Comparison of ENCODE assay signal across 8 cellular contexts in the genomic region with DNA sequence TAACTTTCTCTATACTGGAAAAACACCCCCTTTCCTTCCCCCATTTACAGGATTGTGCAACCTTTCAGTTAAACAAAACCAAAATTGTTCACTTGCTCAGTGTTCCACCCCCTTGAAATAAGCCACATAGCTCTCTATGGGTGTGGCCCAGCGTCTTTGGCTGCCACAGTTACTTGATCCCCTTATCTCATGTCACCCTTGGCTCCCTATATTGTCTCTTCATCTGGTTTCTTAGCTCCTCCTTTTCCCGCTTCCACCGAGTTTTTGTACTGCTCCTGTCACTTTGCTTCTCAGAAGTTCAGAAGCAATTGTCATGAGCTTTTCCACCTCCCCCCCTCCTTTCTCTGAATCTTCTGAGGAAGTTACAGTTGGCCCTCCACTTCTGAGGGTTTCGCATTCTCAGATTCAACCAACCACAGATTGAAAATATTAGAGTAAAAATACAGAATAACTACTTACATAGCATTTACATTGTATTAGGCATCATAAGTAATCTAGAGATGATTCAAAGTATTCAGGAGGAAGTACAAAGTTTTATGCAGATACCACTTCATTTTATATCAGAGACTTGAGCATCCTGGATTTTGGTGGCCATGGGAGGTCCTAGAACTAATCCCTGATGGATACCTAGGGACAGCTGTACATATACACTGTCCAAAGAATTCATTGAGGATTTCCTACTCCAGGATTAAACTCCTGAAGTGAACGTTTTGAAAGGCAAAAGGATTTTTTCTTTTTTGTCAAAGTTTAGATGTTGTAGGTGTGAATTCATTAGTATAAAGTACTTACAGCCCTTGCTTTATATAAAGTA.
DNase-seq lines count a peak whose midpoint lies in the region; ATAC-seq, FAIRE-seq and TF ChIP-seq lines count a peak whose summit lies in the region.

No MANE protein-coding gene starts in this region.

- H3K36me3 Mint-ChIP-seq in activated CD8-positive, alpha-beta T cell treated with anti-CD3 and anti-CD28 coated beads for 36 hours (ENCODE audit: low read depth) = peaks cover 2% of the 10 kb centered on the region

- H3K27ac ChIP-seq in DOHH2 (ENCODE audit: low read depth, low read length) = peak overlapping the region; percentile 85

- H3K4me1 Mint-ChIP-seq in activated CD8-positive, alpha-beta T cell treated with anti-CD3 and anti-CD28 coated beads for 36 hours (ENCODE audit: low read depth) = peaks cover 77% of the 10 kb centered on the region

- peak overlapping the region; percentile 57 for H3K4me3 Mint-ChIP-seq in activated CD8-positive, alpha-beta T cell treated with anti-CD3 and anti-CD28 coated beads for 36 hours

- peak overlapping the region; percentile 88 for H3K4me2 ChIP-seq in DOHH2 (ENCODE audit: low read length)

- H3K27ac Mint-ChIP-seq in activated CD8-positive, alpha-beta T cell treated with anti-CD3 and anti-CD28 coated beads for 36 hours = peak overlapping the region; percentile 94

- H3K9me3 Mint-ChIP-seq in activated CD8-positive, alpha-beta T cell treated with anti-CD3 and anti-CD28 coated beads for 36 hours = no peaks in the 10 kb centered on the region

- no peaks in the 10 kb centered on the region for H3K27me3 Mint-ChIP-seq in activated CD8-positive, alpha-beta T cell treated with anti-CD3 and anti-CD28 coated beads for 36 hours

- CTCF ChIA-PET in activated CD8-positive, alpha-beta T cell treated with anti-CD3 and anti-CD28 coated beads for 36 hours (lab: Charles Lee) = interaction anchor here (0.9 to 3.5 kb wide), 6 partner anchors 9 to 184 kb away, joined by 3 to 20 read pairs (median 4); no protein-coding TSS in a partner anchor

- H3K36me3 ChIP-seq in DOHH2 (ENCODE audit: control insufficient read depth, low read length) = no peaks in the 10 kb centered on the region

- peak; percentile 72 for DNase-seq in activated CD8-positive, alpha-beta T cell treated with anti-CD3 and anti-CD28 coated beads for 36 hours
- DNase-seq in left colon = peak in 1 of 2 donors; percentile 21
- DNase-seq in urothelium cell line (ENCODE audit: low spot score) = peak; percentile 26
- DNase-seq in ACHN = no peak
- DNase-seq in NCI-H510A (lab: John Stamatoyannopoulos, UW) = no peak

- FAIRE-seq in urothelium cell line (lab: Jason Lieb, UNC) = no peak

- no peaks in the 10 kb centered on the region for H3K9me3 ChIP-seq in DOHH2 (ENCODE audit: control insufficient read depth, insufficient read depth, low read length)

- no peak for TF ChIP-seq CTCF in DOHH2 (IDR thresholded peaks at IDR 0.05; ENCODE audit: low read depth, low read length, poor library complexity, severe bottlenecking)
- TF ChIP-seq CTCF in activated CD8-positive, alpha-beta T cell treated with anti-CD3 and anti-CD28 coated beads for 36 hours (IDR thresholded peaks at IDR 0.05) = no peak

- H3K27me3 ChIP-seq in DOHH2 (ENCODE audit: control insufficient read depth, low read length) = no peaks in the 10 kb centered on the region

- peak overlapping the region; percentile 67 for H3K4me3 ChIP-seq in DOHH2 (ENCODE audit: low read length)

- peaks cover 79% of the 10 kb centered on the region for H3K79me2 ChIP-seq in DOHH2 (ENCODE audit: control insufficient read depth, low read length)

- in situ Hi-C loops in ACHN (cut with HindIII; ENCODE audit: low pct_ligation_motif_present, low pct_unique_long_range_greater_than_20kb, low sequenced_read_pairs) = no loop called here

- ATAC-seq in GM21367 (IDR thresholded peaks at IDR 0.05; ENCODE audit: unreplicated experiment) (peak; percentile 38), HG03521 (IDR thresholded peaks at IDR 0.05; ENCODE audit: unreplicated experiment) (peak; percentile 42), left colon (peak; percentile 61)
- ATAC-seq in activated CD8-positive, alpha-beta T cell treated with anti-CD3 and anti-CD28 coated beads for 36 hours = peak; percentile 88

- peaks cover 83% of the 10 kb centered on the region for H3K4me1 ChIP-seq in DOHH2 (ENCODE audit: control insufficient read depth, low read length)

- intact Hi-C loops in activated CD8-positive, alpha-beta T cell treated with anti-CD3 and anti-CD28 coated beads for 36 hours (cut with micrococcal nuclease) = no loop called here
- intact Hi-C loops in left colon (cut with DNase I, micrococcal nuclease) = no loop called here

- POLR2A ChIA-PET in activated CD8-positive, alpha-beta T cell treated with anti-CD3 and anti-CD28 coated beads for 36 hours (lab: Charles Lee) = interaction anchor here (0.6 to 2.0 kb wide), 7 partner anchors 9 to 298 kb away, joined by 3 to 6 read pairs (median 3); no protein-coding TSS in a partner anchor

- peaks cover 35% of the 10 kb centered on the region for H3F3A ChIP-seq in DOHH2 (ENCODE audit: control insufficient read depth, insufficient read depth)

- H4K20me1 ChIP-seq in DOHH2 (ENCODE audit: control insufficient read depth, insufficient read depth, low read depth, low read length) = no peaks in the 10 kb centered on the region

- no peaks in the 10 kb centered on the region for H3K9me2 ChIP-seq in DOHH2 (replicated peaks; ENCODE audit: control insufficient read depth, low read length)

Comparison
In these comparisons a context has a peak if more than half of its experiments do, and no peak if none do; other contexts are left out.
1. ATAC-seq: peak in every context shown above with its lines; median percentile 88 in activated CD8-positive, alpha-beta T cell treated with anti-CD3 and anti-CD28 coated beads for 36 hours; 61 in left colon; 42 in HG03521; 38 in GM21367.
2. DNase-seq: peak in activated CD8-positive, alpha-beta T cell treated with anti-CD3 and anti-CD28 coated beads for 36 hours (single experiment) and urothelium cell line (single experiment); none in ACHN (single experiment) and NCI-H510A (single experiment).